ENCODE assay signal across 8 cellular contexts in the genomic region with DNA sequence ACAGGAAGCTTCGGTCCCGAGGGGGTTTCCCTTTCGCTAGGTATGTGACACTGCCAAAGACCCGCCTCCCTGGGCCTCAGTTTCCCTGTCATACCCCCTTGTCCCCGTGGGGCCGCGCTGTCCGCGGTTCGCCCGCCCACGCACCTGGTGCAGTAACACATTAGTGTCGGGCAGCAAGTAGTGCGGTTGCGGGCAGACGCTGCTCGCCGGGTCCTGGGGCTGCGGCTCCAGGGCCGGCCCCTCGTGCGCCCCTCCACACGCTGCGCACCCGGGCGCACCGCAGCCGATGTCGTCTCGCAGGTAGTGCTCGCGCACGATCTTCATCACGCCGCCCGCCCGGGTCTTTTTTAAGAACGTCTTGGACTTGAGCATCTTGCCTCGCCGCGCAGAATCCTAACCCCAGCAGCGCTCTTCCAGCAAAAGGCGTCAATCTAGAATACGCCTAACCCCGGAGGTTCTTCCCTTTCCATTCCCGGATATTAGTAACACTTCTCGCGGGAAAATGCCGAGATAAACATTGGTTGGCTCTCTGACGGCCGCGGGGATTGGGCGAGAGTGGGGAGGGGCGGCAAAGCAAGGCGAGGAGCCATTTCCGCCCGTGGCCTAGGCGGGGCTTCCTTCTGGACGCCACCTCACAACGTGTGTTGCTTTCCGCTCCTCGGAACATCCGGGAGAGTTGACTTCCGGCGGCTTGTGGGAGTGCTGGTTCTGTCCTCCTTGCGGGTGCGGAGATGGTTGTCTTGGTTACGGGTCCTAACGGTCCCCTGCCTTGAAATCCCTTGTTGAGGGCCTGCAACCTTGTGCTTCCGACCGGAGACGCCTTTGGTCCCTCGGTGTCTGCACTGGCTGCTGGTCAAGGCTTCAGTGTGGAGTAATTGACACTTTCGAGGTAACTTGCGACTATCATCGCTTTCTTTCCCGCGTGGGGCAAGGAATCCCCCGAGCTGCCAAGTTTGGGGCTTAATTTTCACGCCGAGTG.
DNase-seq lines count a peak whose midpoint lies in the region; ATAC-seq and TF ChIP-seq lines count a peak whose summit lies in the region.

A gene with protein sequence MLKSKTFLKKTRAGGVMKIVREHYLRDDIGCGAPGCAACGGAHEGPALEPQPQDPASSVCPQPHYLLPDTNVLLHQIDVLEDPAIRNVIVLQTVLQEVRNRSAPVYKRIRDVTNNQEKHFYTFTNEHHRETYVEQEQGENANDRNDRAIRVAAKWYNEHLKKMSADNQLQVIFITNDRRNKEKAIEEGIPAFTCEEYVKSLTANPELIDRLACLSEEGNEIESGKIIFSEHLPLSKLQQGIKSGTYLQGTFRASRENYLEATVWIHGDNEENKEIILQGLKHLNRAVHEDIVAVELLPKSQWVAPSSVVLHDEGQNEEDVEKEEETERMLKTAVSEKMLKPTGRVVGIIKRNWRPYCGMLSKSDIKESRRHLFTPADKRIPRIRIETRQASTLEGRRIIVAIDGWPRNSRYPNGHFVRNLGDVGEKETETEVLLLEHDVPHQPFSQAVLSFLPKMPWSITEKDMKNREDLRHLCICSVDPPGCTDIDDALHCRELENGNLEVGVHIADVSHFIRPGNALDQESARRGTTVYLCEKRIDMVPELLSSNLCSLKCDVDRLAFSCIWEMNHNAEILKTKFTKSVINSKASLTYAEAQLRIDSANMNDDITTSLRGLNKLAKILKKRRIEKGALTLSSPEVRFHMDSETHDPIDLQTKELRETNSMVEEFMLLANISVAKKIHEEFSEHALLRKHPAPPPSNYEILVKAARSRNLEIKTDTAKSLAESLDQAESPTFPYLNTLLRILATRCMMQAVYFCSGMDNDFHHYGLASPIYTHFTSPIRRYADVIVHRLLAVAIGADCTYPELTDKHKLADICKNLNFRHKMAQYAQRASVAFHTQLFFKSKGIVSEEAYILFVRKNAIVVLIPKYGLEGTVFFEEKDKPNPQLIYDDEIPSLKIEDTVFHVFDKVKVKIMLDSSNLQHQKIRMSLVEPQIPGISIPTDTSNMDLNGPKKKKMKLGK (minus strand): TSS at position 440 of the 979 bp plus-strand sequence. CDS start 68 bp downstream, at position 372.
A gene with protein sequence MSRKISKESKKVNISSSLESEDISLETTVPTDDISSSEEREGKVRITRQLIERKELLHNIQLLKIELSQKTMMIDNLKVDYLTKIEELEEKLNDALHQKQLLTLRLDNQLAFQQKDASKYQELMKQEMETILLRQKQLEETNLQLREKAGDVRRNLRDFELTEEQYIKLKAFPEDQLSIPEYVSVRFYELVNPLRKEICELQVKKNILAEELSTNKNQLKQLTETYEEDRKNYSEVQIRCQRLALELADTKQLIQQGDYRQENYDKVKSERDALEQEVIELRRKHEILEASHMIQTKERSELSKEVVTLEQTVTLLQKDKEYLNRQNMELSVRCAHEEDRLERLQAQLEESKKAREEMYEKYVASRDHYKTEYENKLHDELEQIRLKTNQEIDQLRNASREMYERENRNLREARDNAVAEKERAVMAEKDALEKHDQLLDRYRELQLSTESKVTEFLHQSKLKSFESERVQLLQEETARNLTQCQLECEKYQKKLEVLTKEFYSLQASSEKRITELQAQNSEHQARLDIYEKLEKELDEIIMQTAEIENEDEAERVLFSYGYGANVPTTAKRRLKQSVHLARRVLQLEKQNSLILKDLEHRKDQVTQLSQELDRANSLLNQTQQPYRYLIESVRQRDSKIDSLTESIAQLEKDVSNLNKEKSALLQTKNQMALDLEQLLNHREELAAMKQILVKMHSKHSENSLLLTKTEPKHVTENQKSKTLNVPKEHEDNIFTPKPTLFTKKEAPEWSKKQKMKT (plus strand): TSS at position 673 of the 979 bp plus-strand sequence. CDS start 1,337 bp downstream, outside the sequence.

- ATAC-seq in GM19023 (IDR thresholded peaks at IDR 0.05; ENCODE audit: unreplicated experiment) (peak; percentile 96), HG03280 (IDR thresholded peaks at IDR 0.05; ENCODE audit: unreplicated experiment) (peak; percentile 98)

- peak; percentile 97 for DNase-seq in AG10803 (ENCODE audit: low read depth)
- DNase-seq in NCI-H345 treated with DMSO at 0.1 percent for 48 hours (lab: John Stamatoyannopoulos, UW; ENCODE audit: unreplicated experiment) = peak; percentile 95
- DNase-seq in activated CD4-positive, CD25-positive, alpha-beta regulatory T cell (lab: John Stamatoyannopoulos, UW) = peak; percentile 85 to 91 (median 90)
- peak; percentile 96 for DNase-seq in central memory CD4-positive, alpha-beta T cell
- peak; percentile 99 for DNase-seq in iris pigment epithelial cell (ENCODE audit: low read depth)
- peak; percentile 95 for DNase-seq in stimulated activated CD4-positive, alpha-beta T cell treated with anti-CD3 and anti-CD28 coated beads, Interleukin-12 subunit alpha, Interleukin-12 subunit beta, amount 100 ng/mL, for 24 hours (ENCODE audit: low read depth in 2 of 2)

- TF ChIP-seq CTCF in AG10803 (conservative IDR thresholded peaks at IDR 0.05; ENCODE audit: low read length) = peak; percentile 6; the same call in 1 of the 2 replicates

- H3K4me3 ChIP-seq in AG10803 (ENCODE audit: low read length) = peak within 1 kb of the TSS; percentile 95

Comparison
In these comparisons a context has a peak if more than half of its experiments do, and no peak if none do; other contexts are left out.
1. Peak in every context shown above with its lines: DNase-seq, ATAC-seq and H3K4me3 ChIP-seq.